In the genomic region with DNA sequence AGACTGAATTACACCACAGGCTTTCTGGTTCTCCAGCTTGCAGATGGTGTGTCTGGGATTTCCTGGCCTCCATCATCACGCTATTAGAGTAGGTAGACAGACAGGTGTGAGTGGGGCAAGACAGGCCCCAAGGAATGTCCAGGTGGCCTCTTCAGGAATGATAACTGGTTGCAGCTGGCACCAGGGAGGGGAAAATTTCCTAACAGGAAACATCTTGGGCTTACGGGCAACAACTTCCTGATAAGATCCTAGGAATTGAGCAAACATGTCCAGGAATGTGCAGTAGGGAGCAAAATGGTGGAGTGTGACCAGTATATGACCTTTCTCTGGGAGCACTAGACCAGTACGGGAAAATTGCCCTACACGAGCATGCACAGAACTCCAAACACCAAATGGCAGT, we compare ENCODE assay signal across 1 cellular context.
TF ChIP-seq lines count a peak whose summit lies in the region.

No MANE protein-coding gene starts in this region.

TF ChIP-seq in HepG2, 621 proteins besides CTCF, POLR2A, EP300 and RAD21:
- no peak for TF ChIP-seq ZNF468 (CRISPR knock-in tag; IDR thresholded peaks at IDR 0.05)
- 0 out of 2 replicates have a peak, but pooled peaks have one; percentile 33 for TF ChIP-seq ELF3 (CRISPR knock-in tag; IDR thresholded peaks at IDR 0.05)
- TF ChIP-seq TFAP4 (IDR thresholded peaks at IDR 0.05; ENCODE audit: borderline replicate concordance, low read depth) = 0 out of 2 replicates have a peak, but pooled peaks have one; percentile 17
- 0 out of 2 replicates have a peak, but pooled peaks have one; percentile 14 for TF ChIP-seq HOMEZ (CRISPR knock-in tag; IDR thresholded peaks at IDR 0.05; ENCODE audit: low read depth)
- TF ChIP-seq BCL6 (CRISPR knock-in tag; IDR thresholded peaks at IDR 0.05) = 0 out of 2 replicates have a peak, but pooled peaks have one; percentile 16
- no peak for TF ChIP-seq SIX1 (CRISPR knock-in tag; IDR thresholded peaks at IDR 0.05; ENCODE audit: borderline replicate concordance)
- no peak for TF ChIP-seq POLR2G (IDR thresholded peaks at IDR 0.05; ENCODE audit: low read depth, low read length)
- no peak for TF ChIP-seq ZNF691 (CRISPR knock-in tag; IDR thresholded peaks at IDR 0.05; ENCODE audit: borderline replicate concordance, low read depth)
- no peak for TF ChIP-seq PCBP1 (IDR thresholded peaks at IDR 0.05; ENCODE audit: borderline replicate concordance, low read depth, low read length)
- TF ChIP-seq GABPA (IDR thresholded peaks at IDR 0.05; ENCODE audit: low read depth, low read length) = no peak
- TF ChIP-seq GABPA (CRISPR knock-in tag; IDR thresholded peaks at IDR 0.05; ENCODE audit: low read depth) = 0 out of 2 replicates have a peak, but pooled peaks have one; percentile 19
- peak; percentile 70 for TF ChIP-seq TEAD3 (CRISPR knock-in tag; optimal IDR thresholded peaks at IDR 0.05; ENCODE audit: borderline replicate concordance)
- TF ChIP-seq POGZ (CRISPR knock-in tag; IDR thresholded peaks at IDR 0.05) = 0 out of 2 replicates have a peak, but pooled peaks have one; percentile 35
- no peak for TF ChIP-seq HNF1B (CRISPR knock-in tag; IDR thresholded peaks at IDR 0.05)
- TF ChIP-seq RBFOX2 (IDR thresholded peaks at IDR 0.05; ENCODE audit: low read depth, low read length) = no peak
- TF ChIP-seq ETV5 (CRISPR knock-in tag; IDR thresholded peaks at IDR 0.05; ENCODE audit: borderline replicate concordance) = peak; percentile 31; the same call in 1 of the 2 replicates
- no peak for TF ChIP-seq ESRRA (CRISPR knock-in tag; IDR thresholded peaks at IDR 0.05; ENCODE audit: low read depth)
- peak; percentile 79 for TF ChIP-seq RARA (CRISPR knock-in tag; IDR thresholded peaks at IDR 0.05)
- peak; percentile 65; the same call in 1 of the 2 replicates for TF ChIP-seq ZNF644 (CRISPR knock-in tag; IDR thresholded peaks at IDR 0.05; ENCODE audit: low read depth)
